1 cellular context compared by ENCODE assay signal in the genomic region with DNA sequence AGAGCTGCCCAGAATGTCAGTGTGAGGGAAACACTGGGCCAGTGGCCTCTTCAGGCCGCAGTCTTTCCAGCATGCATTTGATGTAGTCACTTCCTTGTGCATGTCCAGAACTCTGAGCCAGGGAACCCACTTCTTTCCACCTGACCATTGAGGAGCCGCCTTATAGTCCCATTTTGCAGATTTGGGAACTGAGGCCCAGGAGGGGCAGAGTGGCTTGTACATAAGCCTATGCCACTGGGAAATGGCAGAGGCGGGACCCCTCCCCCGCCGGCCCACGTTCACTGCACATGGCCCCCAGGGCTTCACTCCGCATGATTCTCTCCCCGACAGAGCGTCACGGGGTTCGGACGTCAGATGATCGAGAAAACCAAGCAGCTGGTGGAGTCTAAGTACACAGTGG.
TF ChIP-seq lines count a peak whose summit lies in the region.

No MANE protein-coding gene starts in this region.

TF ChIP-seq in A549, 52 proteins besides CTCF, POLR2A, EP300 and RAD21:
- TF ChIP-seq KDM1A (IDR thresholded peaks at IDR 0.05; ENCODE audit: low read depth) (peak; percentile 55; the same call in 1 of the 2 replicates), PHF8 (IDR thresholded peaks at IDR 0.05; ENCODE audit: borderline replicate concordance, low read depth) (no peak), BHLHE40 (IDR thresholded peaks at IDR 0.05; ENCODE audit: low read depth, low read length) (no peak)
